Comparison of ENCODE assay signal across 2 cellular contexts in the genomic region with DNA sequence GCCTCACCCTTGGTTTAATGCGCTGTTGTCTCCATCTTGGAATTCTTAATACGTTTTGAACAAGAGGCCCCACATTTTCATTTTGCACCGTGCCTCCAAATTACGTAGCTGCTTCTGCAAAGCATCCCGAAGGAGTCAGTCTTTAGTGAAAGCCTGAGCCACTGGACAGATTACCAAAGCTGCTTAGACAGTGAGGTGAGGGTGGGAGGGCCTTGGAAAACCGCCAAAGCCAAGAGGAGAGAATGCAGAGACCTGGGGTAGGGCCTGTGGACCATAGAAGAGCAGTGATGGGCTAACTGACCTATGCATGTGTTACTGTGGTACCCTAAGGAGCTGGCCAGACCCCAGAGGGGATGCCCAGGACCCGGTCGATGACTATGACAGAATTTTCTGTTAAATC.
TF ChIP-seq lines count a peak whose summit lies in the region.

No MANE protein-coding gene starts in this region.

TF ChIP-seq in HepG2, 621 proteins besides CTCF, POLR2A, EP300 and RAD21:
- TF ChIP-seq KAT7 (CRISPR knock-in tag; IDR thresholded peaks at IDR 0.05; ENCODE audit: borderline replicate concordance): peak; percentile 11; the same call in 1 of the 2 replicates
- TF ChIP-seq PRMT3 (CRISPR knock-in tag; IDR thresholded peaks at IDR 0.05; ENCODE audit: borderline replicate concordance, low read depth): no peak
- TF ChIP-seq ZNF761 (CRISPR knock-in tag; conservative IDR thresholded peaks at IDR 0.05): 0 out of 2 replicates have a peak, but pooled peaks have one; percentile 6
- no peak for TF ChIP-seq ZNF101 (CRISPR knock-in tag; IDR thresholded peaks at IDR 0.05; ENCODE audit: borderline replicate concordance, low read depth)
- TF ChIP-seq ZFP82 (CRISPR knock-in tag; IDR thresholded peaks at IDR 0.05; ENCODE audit: borderline replicate concordance): 0 out of 2 replicates have a peak, but pooled peaks have one; percentile 6
- no peak for TF ChIP-seq ZNF460 (CRISPR knock-in tag; IDR thresholded peaks at IDR 0.05; ENCODE audit: borderline replicate concordance)
- TF ChIP-seq ZNF510 (CRISPR knock-in tag; IDR thresholded peaks at IDR 0.05; ENCODE audit: low read depth): 0 out of 2 replicates have a peak, but pooled peaks have one; percentile 5
- TF ChIP-seq, protein P1, sequence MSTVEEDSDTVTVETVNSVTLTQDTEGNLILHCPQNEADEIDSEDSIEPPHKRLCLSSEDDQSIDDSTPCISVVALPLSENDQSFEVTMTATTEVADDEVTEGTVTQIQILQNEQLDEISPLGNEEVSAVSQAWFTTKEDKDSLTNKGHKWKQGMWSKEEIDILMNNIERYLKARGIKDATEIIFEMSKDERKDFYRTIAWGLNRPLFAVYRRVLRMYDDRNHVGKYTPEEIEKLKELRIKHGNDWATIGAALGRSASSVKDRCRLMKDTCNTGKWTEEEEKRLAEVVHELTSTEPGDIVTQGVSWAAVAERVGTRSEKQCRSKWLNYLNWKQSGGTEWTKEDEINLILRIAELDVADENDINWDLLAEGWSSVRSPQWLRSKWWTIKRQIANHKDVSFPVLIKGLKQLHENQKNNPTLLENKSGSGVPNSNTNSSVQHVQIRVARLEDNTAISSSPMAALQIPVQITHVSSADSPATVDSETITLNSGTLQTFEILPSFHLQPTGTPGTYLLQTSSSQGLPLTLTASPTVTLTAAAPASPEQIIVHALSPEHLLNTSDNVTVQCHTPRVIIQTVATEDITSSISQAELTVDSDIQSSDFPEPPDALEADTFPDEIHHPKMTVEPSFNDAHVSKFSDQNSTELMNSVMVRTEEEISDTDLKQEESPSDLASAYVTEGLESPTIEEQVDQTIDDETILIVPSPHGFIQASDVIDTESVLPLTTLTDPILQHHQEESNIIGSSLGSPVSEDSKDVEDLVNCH (CRISPR knock-in tag; IDR thresholded peaks at IDR 0.05): no peak

TF ChIP-seq in K562, 482 proteins besides CTCF, POLR2A, EP300 and RAD21:
- TF ChIP-seq MCM7 (IDR thresholded peaks at IDR 0.05) (no peak), BRD4 (IDR thresholded peaks at IDR 0.05) (no peak), GTF2A2 (tag; IDR thresholded peaks at IDR 0.05) (no peak), RERE (CRISPR knock-in tag; IDR thresholded peaks at IDR 0.05; ENCODE audit: borderline replicate concordance) (no peak), FOXO4 (CRISPR knock-in tag; IDR thresholded peaks at IDR 0.05) (no peak), PRPF4 (IDR thresholded peaks at IDR 0.05; ENCODE audit: insufficient read depth, low read depth, low read length, poor library complexity, severe bottlenecking) (no peak), ZNF764 (CRISPR knock-in tag; IDR thresholded peaks at IDR 0.05; ENCODE audit: low read depth) (no peak), NFIC (IDR thresholded peaks at IDR 0.05) (peak; percentile 67)
